ENCODE assay signal across 1 cellular context in the genomic region with DNA sequence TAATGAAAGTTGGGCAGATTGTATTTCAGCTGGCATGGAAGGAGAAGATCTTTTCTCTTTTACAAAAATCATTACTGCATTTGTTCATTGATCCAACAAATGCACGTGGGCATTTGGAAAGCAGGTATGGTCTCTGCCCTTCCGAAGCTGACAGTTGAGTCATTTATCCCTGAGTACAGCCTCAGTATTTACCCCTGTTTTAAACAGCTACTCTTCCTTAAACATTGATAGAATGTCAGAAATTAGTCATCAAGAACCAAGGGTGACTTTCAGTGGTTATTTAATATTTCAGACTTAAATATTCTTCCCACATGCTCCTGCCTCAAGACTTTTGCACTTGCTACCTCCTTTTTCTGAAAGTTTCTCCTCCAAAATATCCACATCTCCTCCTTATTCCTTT.
TF ChIP-seq lines count a peak whose summit lies in the region.

No MANE protein-coding gene starts in this region.

TF ChIP-seq in GM23338, 12 proteins besides CTCF, POLR2A, EP300 and RAD21 (continued from another document):
- TF ChIP-seq, protein P1, sequence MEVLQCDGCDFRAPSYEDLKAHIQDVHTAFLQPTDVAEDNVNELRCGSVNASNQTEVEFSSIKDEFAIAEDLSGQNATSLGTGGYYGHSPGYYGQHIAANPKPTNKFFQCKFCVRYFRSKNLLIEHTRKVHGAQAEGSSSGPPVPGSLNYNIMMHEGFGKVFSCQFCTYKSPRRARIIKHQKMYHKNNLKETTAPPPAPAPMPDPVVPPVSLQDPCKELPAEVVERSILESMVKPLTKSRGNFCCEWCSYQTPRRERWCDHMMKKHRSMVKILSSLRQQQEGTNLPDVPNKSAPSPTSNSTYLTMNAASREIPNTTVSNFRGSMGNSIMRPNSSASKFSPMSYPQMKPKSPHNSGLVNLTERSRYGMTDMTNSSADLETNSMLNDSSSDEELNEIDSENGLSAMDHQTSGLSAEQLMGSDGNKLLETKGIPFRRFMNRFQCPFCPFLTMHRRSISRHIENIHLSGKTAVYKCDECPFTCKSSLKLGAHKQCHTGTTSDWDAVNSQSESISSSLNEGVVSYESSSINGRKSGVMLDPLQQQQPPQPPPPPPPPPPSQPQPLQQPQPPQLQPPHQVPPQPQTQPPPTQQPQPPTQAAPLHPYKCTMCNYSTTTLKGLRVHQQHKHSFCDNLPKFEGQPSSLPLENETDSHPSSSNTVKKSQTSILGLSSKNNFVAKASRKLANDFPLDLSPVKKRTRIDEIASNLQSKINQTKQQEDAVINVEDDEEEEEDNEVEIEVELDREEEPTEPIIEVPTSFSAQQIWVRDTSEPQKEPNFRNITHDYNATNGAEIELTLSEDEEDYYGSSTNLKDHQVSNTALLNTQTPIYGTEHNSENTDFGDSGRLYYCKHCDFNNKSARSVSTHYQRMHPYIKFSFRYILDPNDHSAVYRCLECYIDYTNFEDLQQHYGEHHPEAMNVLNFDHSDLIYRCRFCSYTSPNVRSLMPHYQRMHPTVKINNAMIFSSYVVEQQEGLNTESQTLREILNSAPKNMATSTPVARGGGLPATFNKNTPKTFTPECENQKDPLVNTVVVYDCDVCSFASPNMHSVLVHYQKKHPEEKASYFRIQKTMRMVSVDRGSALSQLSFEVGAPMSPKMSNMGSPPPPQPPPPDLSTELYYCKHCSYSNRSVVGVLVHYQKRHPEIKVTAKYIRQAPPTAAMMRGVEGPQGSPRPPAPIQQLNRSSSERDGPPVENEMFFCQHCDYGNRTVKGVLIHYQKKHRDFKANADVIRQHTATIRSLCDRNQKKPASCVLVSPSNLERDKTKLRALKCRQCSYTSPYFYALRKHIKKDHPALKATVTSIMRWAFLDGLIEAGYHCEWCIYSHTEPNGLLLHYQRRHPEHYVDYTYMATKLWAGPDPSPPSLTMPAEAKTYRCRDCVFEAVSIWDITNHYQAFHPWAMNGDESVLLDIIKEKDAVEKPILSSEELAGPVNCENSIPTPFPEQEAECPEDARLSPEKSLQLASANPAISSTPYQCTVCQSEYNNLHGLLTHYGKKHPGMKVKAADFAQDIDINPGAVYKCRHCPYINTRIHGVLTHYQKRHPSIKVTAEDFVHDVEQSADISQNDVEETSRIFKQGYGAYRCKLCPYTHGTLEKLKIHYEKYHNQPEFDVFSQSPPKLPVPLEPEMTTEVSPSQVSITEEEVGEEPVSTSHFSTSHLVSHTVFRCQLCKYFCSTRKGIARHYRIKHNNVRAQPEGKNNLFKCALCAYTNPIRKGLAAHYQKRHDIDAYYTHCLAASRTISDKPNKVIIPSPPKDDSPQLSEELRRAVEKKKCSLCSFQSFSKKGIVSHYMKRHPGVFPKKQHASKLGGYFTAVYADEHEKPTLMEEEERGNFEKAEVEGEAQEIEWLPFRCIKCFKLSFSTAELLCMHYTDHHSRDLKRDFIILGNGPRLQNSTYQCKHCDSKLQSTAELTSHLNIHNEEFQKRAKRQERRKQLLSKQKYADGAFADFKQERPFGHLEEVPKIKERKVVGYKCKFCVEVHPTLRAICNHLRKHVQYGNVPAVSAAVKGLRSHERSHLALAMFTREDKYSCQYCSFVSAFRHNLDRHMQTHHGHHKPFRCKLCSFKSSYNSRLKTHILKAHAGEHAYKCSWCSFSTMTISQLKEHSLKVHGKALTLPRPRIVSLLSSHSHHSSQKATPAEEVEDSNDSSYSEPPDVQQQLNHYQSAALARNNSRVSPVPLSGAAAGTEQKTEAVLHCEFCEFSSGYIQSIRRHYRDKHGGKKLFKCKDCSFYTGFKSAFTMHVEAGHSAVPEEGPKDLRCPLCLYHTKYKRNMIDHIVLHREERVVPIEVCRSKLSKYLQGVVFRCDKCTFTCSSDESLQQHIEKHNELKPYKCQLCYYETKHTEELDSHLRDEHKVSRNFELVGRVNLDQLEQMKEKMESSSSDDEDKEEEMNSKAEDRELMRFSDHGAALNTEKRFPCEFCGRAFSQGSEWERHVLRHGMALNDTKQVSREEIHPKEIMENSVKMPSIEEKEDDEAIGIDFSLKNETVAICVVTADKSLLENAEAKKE (CRISPR knock-in tag; IDR thresholded peaks at IDR 0.05): no peak
- TF ChIP-seq, protein P2, sequence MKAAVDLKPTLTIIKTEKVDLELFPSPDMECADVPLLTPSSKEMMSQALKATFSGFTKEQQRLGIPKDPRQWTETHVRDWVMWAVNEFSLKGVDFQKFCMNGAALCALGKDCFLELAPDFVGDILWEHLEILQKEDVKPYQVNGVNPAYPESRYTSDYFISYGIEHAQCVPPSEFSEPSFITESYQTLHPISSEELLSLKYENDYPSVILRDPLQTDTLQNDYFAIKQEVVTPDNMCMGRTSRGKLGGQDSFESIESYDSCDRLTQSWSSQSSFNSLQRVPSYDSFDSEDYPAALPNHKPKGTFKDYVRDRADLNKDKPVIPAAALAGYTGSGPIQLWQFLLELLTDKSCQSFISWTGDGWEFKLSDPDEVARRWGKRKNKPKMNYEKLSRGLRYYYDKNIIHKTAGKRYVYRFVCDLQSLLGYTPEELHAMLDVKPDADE (IDR thresholded peaks at IDR 0.05): no peak
- no peak for TF ChIP-seq ZNF114 (CRISPR knock-in tag; IDR thresholded peaks at IDR 0.05)
- no peak for TF ChIP-seq REST (IDR thresholded peaks at IDR 0.05; ENCODE audit: unreplicated experiment)
- TF ChIP-seq EZH2phosphoT487 (IDR thresholded peaks at IDR 0.05; ENCODE audit: unreplicated experiment): no peak
